In genomic region chr20:58498445-58499068, GRCh38 we compare ENCODE assay signal across 29 cellular contexts. TPM values are rescaled to one million over a fixed set of nuclear protein-coding genes. Genes with fewer than 3 reads are reported as not detected.
"Had no signal": no experiment of that assay in that cellular context is flagged by ENCODE, and none has a peak within 500 bp of the region (broad histone marks: within the 10 kb centered on the region; RNA-seq: fewer than 3 reads in every experiment).

No MANE protein-coding gene starts in this region.

- H3K27ac Mint-ChIP-seq: naive thymus-derived CD4-positive, alpha-beta T cell; nephron; neural progenitor cell; stimulated activated naive CD8-positive, alpha-beta T cell treated with anti-CD3 and anti-CD28 coated beads, Interleukin-15, amount 100 ng/mL, for 72 hours had no signal

- H3K36me3 ChIP-seq: esophagus muscularis mucosa, gastroesophageal sphincter, heart left ventricle, lower lobe of right lung, neural progenitor cell, prostate gland, thyroid gland had no signal

- H3K4me3 Mint-ChIP-seq: naive thymus-derived CD4-positive, alpha-beta T cell; nephron; neural progenitor cell; stimulated activated naive CD8-positive, alpha-beta T cell treated with anti-CD3 and anti-CD28 coated beads, Interleukin-15, amount 100 ng/mL, for 72 hours had no signal

- H3K4me1 ChIP-seq: esophagus muscularis mucosa, foreskin keratinocyte, gastroesophageal sphincter, heart left ventricle, lower lobe of right lung, neural progenitor cell, parathyroid adenoma, prostate gland, thyroid gland had no signal

- ATAC-seq: foreskin keratinocyte; gastroesophageal sphincter; heart left ventricle; left cardiac atrium; left ventricle myocardium superior; lower lobe of right lung; naive thymus-derived CD4-positive, alpha-beta T cell; right cardiac atrium; stimulated activated naive CD8-positive, alpha-beta T cell treated with anti-CD3 and anti-CD28 coated beads, Interleukin-15, amount 100 ng/mL, for 72 hours had no signal

- FAIRE-seq: endothelial cell of umbilical vein had no signal

- H3K4me1 Mint-ChIP-seq: naive thymus-derived CD4-positive, alpha-beta T cell; nephron; stimulated activated naive CD8-positive, alpha-beta T cell treated with anti-CD3 and anti-CD28 coated beads, Interleukin-15, amount 100 ng/mL, for 72 hours had no signal

- H3K36me3 Mint-ChIP-seq: neural progenitor cell had no signal

- DNase-seq: dermis blood vessel endothelial cell; effector memory CD4-positive, alpha-beta T cell; foreskin keratinocyte; heart left ventricle; left cardiac atrium; left ventricle myocardium superior; lower lobe of right lung; naive thymus-derived CD4-positive, alpha-beta T cell; right cardiac atrium; stimulated activated CD4-positive, alpha-beta T cell treated with anti-CD3 and anti-CD28 coated beads, Interleukin-12 subunit alpha, Interleukin-12 subunit beta, amount 100 ng/mL, for 4 hours; stimulated activated CD4-positive, alpha-beta T cell treated with anti-CD3 and anti-CD28 coated beads, Interleukin-1b, Interleukin-23, amount 100 ng/mL, for 48 hours; stimulated activated CD4-positive, alpha-beta T cell treated with anti-CD3 and anti-CD28 coated beads, Interleukin-4, amount 100 ng/mL, for 1 hour; stimulated activated CD8-positive, alpha-beta memory T cell treated with anti-CD3 and anti-CD28 coated beads, Interleukin-4, amount 100 ng/mL, for 48 hours; stimulated activated naive CD4-positive, alpha-beta T cell; stimulated activated naive CD8-positive, alpha-beta T cell treated with anti-CD3 and anti-CD28 coated beads, Interleukin-15, amount 100 ng/mL, for 72 hours; thyroid gland; trophoblast cell had no signal

- H3K27me3 ChIP-seq: esophagus muscularis mucosa, foreskin keratinocyte, gastroesophageal sphincter, heart left ventricle, hepatocyte, neural progenitor cell, thyroid gland had no signal

- H3K27ac ChIP-seq: coronary artery, esophagus muscularis mucosa, foreskin keratinocyte, gastroesophageal sphincter, heart left ventricle, hepatocyte, lower lobe of right lung, neural progenitor cell, parathyroid adenoma, prostate gland, thyroid gland had no signal

- H3K9me3 ChIP-seq: lower lobe of right lung, prostate gland, thyroid gland had no signal

- H3K4me3 ChIP-seq: coronary artery, esophagus muscularis mucosa, gastroesophageal sphincter, heart left ventricle, hepatocyte, lower lobe of right lung, neural progenitor cell, prostate gland, smooth muscle cell, thyroid gland had no signal

RNA-seq across cellular contexts. Expression of gene APCDD1L, which starts 16.6 kb away (rescaled TPM):
- total RNA-seq: lower lobe of right lung; mononuclear cell; naive thymus-derived CD4-positive, alpha-beta T cell; temporal lobe had no signal
- polyA plus RNA-seq: hepatocyte had no signal
